ENCODE assay signal across 8 cellular contexts in the genomic region with DNA sequence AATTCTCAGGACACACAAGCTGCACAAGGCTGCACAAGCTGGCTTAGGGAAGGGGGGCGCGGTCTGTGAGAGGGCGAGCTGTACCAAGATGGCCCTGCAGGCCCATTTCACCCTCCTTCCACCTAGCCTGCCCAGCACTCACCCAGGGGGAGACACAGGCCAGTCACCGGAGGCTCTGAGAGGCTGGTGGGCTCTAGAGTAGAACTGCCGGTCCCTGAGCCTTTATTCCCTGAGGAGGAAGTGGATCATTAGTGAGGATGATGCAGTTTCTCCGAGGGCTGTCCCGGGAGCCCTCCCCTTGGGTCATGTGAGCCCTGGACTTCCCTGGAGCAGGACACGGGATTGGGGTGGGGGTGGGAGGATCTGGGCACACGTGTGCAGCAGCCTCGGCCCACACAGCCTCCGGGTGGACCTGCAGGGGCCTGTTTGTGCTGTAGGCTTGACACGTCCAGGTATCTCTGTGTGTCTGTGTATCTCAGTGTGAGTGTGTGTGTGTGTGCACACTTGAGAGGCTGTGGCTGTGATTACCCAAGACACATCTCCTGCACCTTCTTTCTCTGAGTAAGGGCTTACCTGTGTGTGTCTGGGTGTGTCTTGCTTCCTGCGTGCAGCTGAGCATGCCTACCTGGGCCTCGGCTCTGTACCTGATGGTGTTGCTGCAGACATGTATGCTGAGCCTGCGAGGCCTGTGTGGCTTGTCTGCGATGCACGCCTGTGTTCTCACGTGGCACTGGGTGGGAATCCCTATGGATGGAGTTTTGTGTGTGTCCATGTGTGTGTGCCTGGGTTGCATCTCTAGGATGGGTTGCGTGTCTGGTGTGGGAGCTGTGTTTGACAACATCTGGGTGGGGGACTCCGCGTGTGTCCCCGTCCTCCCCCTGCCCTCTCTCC. TPM values are rescaled to one million over a fixed set of nuclear protein-coding genes. Genes with fewer than 3 reads are reported as not detected.
DNase-seq lines count a peak whose midpoint lies in the region; ATAC-seq and TF ChIP-seq lines count a peak whose summit lies in the region.

A gene (minus strand): TSS at position 195 of the 891 bp plus-strand sequence. CDS start 328 bp downstream, outside the sequence.

- CTCF ChIA-PET in A673 (lab: Charles Lee): no interaction called here

- no peaks in the 10 kb centered on the region for H3K27me3 Mint-ChIP-seq in IgD-negative memory B cell
- H3K27me3 Mint-ChIP-seq in endodermal cell (ENCODE audit: insufficient read depth): peaks cover 22% of the 10 kb centered on the region

- H3K27me3 ChIP-seq in A673 (replicated peaks; ENCODE audit: insufficient read depth, low read depth, low read length, poor library complexity): no peaks in the 10 kb centered on the region
- no peaks in the 10 kb centered on the region for H3K27me3 ChIP-seq in endodermal cell (ENCODE audit: control insufficient read depth, insufficient read depth, low read length, poor library complexity, severe bottlenecking)
- H3K27me3 ChIP-seq in mucosa of rectum (ENCODE audit: control insufficient read depth in 2 of 2, insufficient read depth in 2 of 2, low read length in 2 of 2): no peaks in the 10 kb centered on the region

- H3K36me3 Mint-ChIP-seq in IgD-negative memory B cell: peaks cover 2% of the 10 kb centered on the region
- H3K36me3 Mint-ChIP-seq in endodermal cell (ENCODE audit: low read depth): no peaks in the 10 kb centered on the region

- no peaks in the 10 kb centered on the region for H3K36me3 ChIP-seq in A673 (ENCODE audit: insufficient read depth, low read length, poor library complexity, severe bottlenecking)
- no peaks in the 10 kb centered on the region for H3K36me3 ChIP-seq in endodermal cell (ENCODE audit: control insufficient read depth, insufficient read depth, low read length)
- H3K36me3 ChIP-seq in mucosa of rectum (ENCODE audit: control insufficient read depth in 2 of 2, insufficient read depth in 2 of 2, low read length in 2 of 2): peaks cover 0 to 3% of the 10 kb centered on the region in 2 donors

- ATAC-seq in GM19351 (IDR thresholded peaks at IDR 0.05; ENCODE audit: unreplicated experiment) (no peak), GM19035 (IDR thresholded peaks at IDR 0.05; ENCODE audit: unreplicated experiment) (no peak)

- H3K9ac ChIP-seq in endodermal cell (ENCODE audit: extremely low read depth, low read length, poor library complexity, severe bottlenecking) (no peak within 1 kb of the TSS), mucosa of rectum (ENCODE audit: low read depth in 1 of 2, low read length in 2 of 2) (peak within 1 kb of the TSS; percentile 41 to 48)

- BruUV-seq in A673 (replicated peaks; lab: Mats Ljungman, UMichigan): no TSS peak

- DNase-seq in A673 (ENCODE audit: low spot score): peak; percentile 54
- DNase-seq in endodermal cell: no peak
- no peak for DNase-seq in NK-92 (lab: John Stamatoyannopoulos, UW; ENCODE audit: unreplicated experiment)
- DNase-seq in stimulated activated CD4-positive, alpha-beta T cell treated with anti-CD3 and anti-CD28 coated beads, Interleukin-4, amount 100 ng/mL, for 4 hours: no peak

- peak within 1 kb of the TSS; percentile 41 to 92 (median 88) for H3K27ac Mint-ChIP-seq in IgD-negative memory B cell
- no peak within 1 kb of the TSS for H3K27ac Mint-ChIP-seq in endodermal cell

- H3K9me3 ChIP-seq in A673 (ENCODE audit: low read depth, low read length, poor library complexity, severe bottlenecking) (no peaks in the 10 kb centered on the region), endodermal cell (ENCODE audit: control insufficient read depth, low read length) (no peaks in the 10 kb centered on the region), mucosa of rectum (ENCODE audit: control insufficient read depth in 2 of 2, low read length in 2 of 2) (no peaks in the 10 kb centered on the region)

- intact Hi-C loops in A673 (cut with micrococcal nuclease; ENCODE audit: unreplicated experiment): no loop called here

- POLR2A ChIA-PET in A673 (lab: Charles Lee; ENCODE audit: low non-redundant PET): no interaction called here

- peak within 1 kb of the TSS; percentile 84 to 95 (median 91) for H3K4me3 Mint-ChIP-seq in IgD-negative memory B cell
- H3K4me3 Mint-ChIP-seq in endodermal cell: peak within 1 kb of the TSS; percentile 36

- H3K4me3 ChIP-seq in A673 (ENCODE audit: low read depth, low read length, poor library complexity, severe bottlenecking) (no peak within 1 kb of the TSS), endodermal cell (ENCODE audit: low read length) (no peak within 1 kb of the TSS), mucosa of rectum (ENCODE audit: low read length in 2 of 2) (peak within 1 kb of the TSS; percentile 37 to 73)

- WGBS in endodermal cell (ENCODE audit: insufficient coverage in 1 of 2, insufficient read length in 1 of 2), 2 experiments: 88 to 93% methylated on average over 3 to 22 of the region's 22 CpGs

- H3K4me1 Mint-ChIP-seq in IgD-negative memory B cell (peaks cover 29 to 45% (median 29%) of the 10 kb centered on the region in 3 donors), endodermal cell (peaks cover 3% of the 10 kb centered on the region)

- H3K27ac ChIP-seq in A673 (ENCODE audit: low read depth, low read length, poor library complexity, severe bottlenecking) (no peak within 1 kb of the TSS), endodermal cell (ENCODE audit: low read depth, low read length) (no peak within 1 kb of the TSS), mucosa of rectum (ENCODE audit: low read depth in 2 of 2, low read length in 2 of 2) (peak within 1 kb of the TSS; percentile 53 to 71)

- H3K4me1 ChIP-seq in A673 (ENCODE audit: insufficient read depth, low read length, poor library complexity, severe bottlenecking): peaks cover 9% of the 10 kb centered on the region
- H3K4me1 ChIP-seq in endodermal cell (ENCODE audit: control insufficient read depth, insufficient read depth, low read length): no peaks in the 10 kb centered on the region
- H3K4me1 ChIP-seq in mucosa of rectum (ENCODE audit: control insufficient read depth in 2 of 2, insufficient read depth in 2 of 2, low read length in 2 of 2): peaks cover 9 to 10% of the 10 kb centered on the region in 2 donors

- no peaks in the 10 kb centered on the region for H3K9me3 Mint-ChIP-seq in IgD-negative memory B cell
- peaks cover 5% of the 10 kb centered on the region for H3K9me3 Mint-ChIP-seq in endodermal cell

- TF ChIP-seq CTCF in A673 (conservative IDR thresholded peaks at IDR 0.05; ENCODE audit: low read depth, low read length): no peak
- TF ChIP-seq CTCF in endodermal cell (conservative IDR thresholded peaks at IDR 0.05): no peak

RNA-seq across cellular contexts. Expression of the gene that starts here (rescaled TPM):
- not detected in 2 replicates for total RNA-seq in A673 (2021)
- 109 TPM for polyA plus RNA-seq in IgD-negative memory B cell
- 1 to 10 TPM; 2.1 to 3.8 TPM for total RNA-seq in endodermal cell
- polyA plus RNA-seq in endodermal cell (2013, experiment 1 of 2): not detected
- polyA plus RNA-seq in endodermal cell (2013, experiment 2 of 2): not detected

Comparison
In these comparisons a context has a peak if more than half of its experiments do, and no peak if none do; other contexts are left out.
1. Peak in DNase-seq in A673; RNA of the gene not detected or under 1 TPM.
2. H3K27ac ChIP-seq: peak in mucosa of rectum (2 of 2); none in A673 (single experiment) and endodermal cell (single experiment).
3. H3K4me3 ChIP-seq: peak in mucosa of rectum (2 of 2); none in A673 (single experiment) and endodermal cell (single experiment).